8 cellular contexts compared by ENCODE assay signal in the genomic region with DNA sequence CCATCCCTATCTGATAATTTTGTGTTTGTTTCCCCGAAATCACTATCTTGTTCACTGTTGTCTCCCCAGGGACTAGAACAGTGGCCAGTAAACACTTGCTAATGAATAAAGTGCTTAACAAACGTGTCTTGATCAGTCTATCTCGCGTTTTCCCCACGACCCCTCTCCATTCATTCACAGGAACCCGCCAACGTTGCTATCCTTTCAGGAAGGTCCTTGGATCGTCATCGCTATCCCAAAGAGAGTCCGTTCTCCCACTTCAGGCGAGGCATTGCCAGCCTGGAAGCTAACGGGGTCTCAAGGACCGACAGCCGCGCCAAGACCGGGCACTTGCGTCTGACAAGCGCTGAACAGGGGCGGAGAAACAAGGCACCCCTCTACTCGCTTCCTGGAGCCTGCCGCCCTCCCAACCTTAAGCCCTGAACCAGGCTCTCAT. TPM values are rescaled to one million over a fixed set of nuclear protein-coding genes. Genes with fewer than 3 reads are reported as not detected.
DNase-seq lines count a peak whose midpoint lies in the region; ATAC-seq, FAIRE-seq and TF ChIP-seq lines count a peak whose summit lies in the region.

No MANE protein-coding gene starts in this region.

- peaks cover 20% of the 10 kb centered on the region for H3K36me3 Mint-ChIP-seq in activated T-cell treated with anti-CD3 and anti-CD28 coated beads, Interleukin-2, amount 50 U/mL, for 4 hours (ENCODE audit: insufficient read depth)
- peaks cover 46% of the 10 kb centered on the region for H3K36me3 Mint-ChIP-seq in activated CD4-positive, alpha-beta T cell treated with anti-CD3 and anti-CD28 coated beads, Interleukin-2, amount 10 ng/mL, durations not matched to agents 7 days and 5 days (ENCODE audit: low read depth)

- H3K4me3 Mint-ChIP-seq in activated T-cell treated with anti-CD3 and anti-CD28 coated beads, Interleukin-2, amount 50 U/mL, for 4 hours, result no peak overlapping the region
- H3K4me3 Mint-ChIP-seq in activated CD4-positive, alpha-beta T cell treated with anti-CD3 and anti-CD28 coated beads, Interleukin-2, amount 10 ng/mL, durations not matched to agents 7 days and 5 days, result no peak overlapping the region

- H3K27me3 ChIP-seq in KMS-11 (ENCODE audit: insufficient read depth, low read depth), result no peaks in the 10 kb centered on the region
- H3K27me3 ChIP-seq in prostate gland (replicated peaks; ENCODE audit: insufficient read depth), result no peaks in the 10 kb centered on the region

- peak overlapping the region; percentile 79 for H3K4me2 ChIP-seq in KMS-11

- H3K79me2 ChIP-seq in KMS-11 (ENCODE audit: insufficient read depth, low read depth), result peaks cover 52% of the 10 kb centered on the region

- peaks cover 28% of the 10 kb centered on the region for H3K4me1 ChIP-seq in KMS-11 (ENCODE audit: low read depth, poor library complexity, severe bottlenecking)
- peaks cover 16% of the 10 kb centered on the region for H3K4me1 ChIP-seq in prostate gland (replicated peaks)

- no peaks in the 10 kb centered on the region for H3K9me3 ChIP-seq in prostate gland

- FAIRE-seq in urothelium cell line (lab: Jason Lieb, UNC), result no peak

- H3K36me3 ChIP-seq in KMS-11 (ENCODE audit: insufficient read depth) (no peaks in the 10 kb centered on the region), prostate gland (no peaks in the 10 kb centered on the region)

- no peak for TF ChIP-seq POLR2A in prostate gland (IDR thresholded peaks at IDR 0.05)

- intact Hi-C loops in prostate gland (cut with DNase I), result loop anchor here (10.0 kb wide), 1 partner anchor 247 kb away; no protein-coding TSS in a partner anchor

- no peak for DNase-seq in activated T-cell treated with anti-CD3 and anti-CD28 coated beads, Interleukin-2, amount 50 U/mL, for 4 hours
- no peak for DNase-seq in activated T-cell treated with anti-CD3 and anti-CD28 coated beads, Interleukin-2, amount 50 U/mL, for 1 hour
- DNase-seq in epithelial cell of esophagus (ENCODE audit: low read depth) (no peak), prostate gland (ENCODE audit: low spot score) (no peak), urothelium cell line (ENCODE audit: low spot score) (no peak), HPDE6-E6E7 (ENCODE audit: extremely low spot score) (no peak)
- DNase-seq in activated CD4-positive, alpha-beta T cell treated with anti-CD3 and anti-CD28 coated beads, Interleukin-2, amount 10 ng/mL, durations not matched to agents 7 days and 5 days, result no peak

- CTCF ChIA-PET in activated CD4-positive, alpha-beta T cell treated with anti-CD3 and anti-CD28 coated beads, Interleukin-2, amount 10 ng/mL, durations not matched to agents 7 days and 5 days (lab: Charles Lee), result interaction anchor here (1.0 to 4.4 kb wide), 3 partner anchors 10 to 673 kb away, joined by 3 to 17 read pairs (median 4); no protein-coding TSS in a partner anchor

- TF ChIP-seq CTCF in KMS-11 (conservative IDR thresholded peaks at IDR 0.05; ENCODE audit: low read depth, low read length) (no peak), epithelial cell of esophagus (IDR thresholded peaks at IDR 0.05; ENCODE audit: insufficient read depth, low read depth, low read length, missing control alignments) (no peak), prostate gland (IDR thresholded peaks at IDR 0.05) (no peak)

- peak overlapping the region; percentile 70 for H2AFZ ChIP-seq in KMS-11 (ENCODE audit: low read depth)

- H3K27ac Mint-ChIP-seq in activated CD4-positive, alpha-beta T cell treated with anti-CD3 and anti-CD28 coated beads, Interleukin-2, amount 10 ng/mL, durations not matched to agents 7 days and 5 days, result no peak overlapping the region

- ATAC-seq in activated T-cell treated with anti-CD3 and anti-CD28 coated beads, Interleukin-2, amount 50 U/mL, for 4 hours, result peak; percentile 11 to 14

- H3K4me1 Mint-ChIP-seq in activated T-cell treated with anti-CD3 and anti-CD28 coated beads, Interleukin-2, amount 50 U/mL, for 4 hours (ENCODE audit: low read depth), result peaks cover 61% of the 10 kb centered on the region
- peaks cover 62% of the 10 kb centered on the region for H3K4me1 Mint-ChIP-seq in activated CD4-positive, alpha-beta T cell treated with anti-CD3 and anti-CD28 coated beads, Interleukin-2, amount 10 ng/mL, durations not matched to agents 7 days and 5 days

- no peaks in the 10 kb centered on the region for H3K9me3 Mint-ChIP-seq in activated T-cell treated with anti-CD3 and anti-CD28 coated beads, Interleukin-2, amount 50 U/mL, for 4 hours
- no peaks in the 10 kb centered on the region for H3K9me3 Mint-ChIP-seq in activated CD4-positive, alpha-beta T cell treated with anti-CD3 and anti-CD28 coated beads, Interleukin-2, amount 10 ng/mL, durations not matched to agents 7 days and 5 days

- H3K4me3 ChIP-seq in KMS-11 (IDR thresholded peaks at IDR 0.05; ENCODE audit: insufficient read depth, low read depth, low read length) (no peak overlapping the region), epithelial cell of esophagus (ENCODE audit: low read length) (peak overlapping the region; percentile 99), prostate gland (peak overlapping the region; percentile 57 to 84)

- H3K27ac ChIP-seq in KMS-11 (peak overlapping the region; percentile 31; the same call in 1 of the 2 replicates), prostate gland (peak overlapping the region; percentile 68 to 79)

- peak overlapping the region; percentile 56; the same call in 1 of the 2 replicates for H3K9ac ChIP-seq in KMS-11

- H3K27me3 Mint-ChIP-seq in activated T-cell treated with anti-CD3 and anti-CD28 coated beads, Interleukin-2, amount 50 U/mL, for 4 hours (ENCODE audit: low read depth), result no peaks in the 10 kb centered on the region
- H3K27me3 Mint-ChIP-seq in activated CD4-positive, alpha-beta T cell treated with anti-CD3 and anti-CD28 coated beads, Interleukin-2, amount 10 ng/mL, durations not matched to agents 7 days and 5 days, result no peaks in the 10 kb centered on the region

- WGBS in prostate gland, result under 1% methylated on average over 21 of the region's 21 CpGs

- H4K20me1 ChIP-seq in KMS-11 (ENCODE audit: insufficient read depth), result no peaks in the 10 kb centered on the region

- POLR2A ChIA-PET in activated CD4-positive, alpha-beta T cell treated with anti-CD3 and anti-CD28 coated beads, Interleukin-2, amount 10 ng/mL, durations not matched to agents 7 days and 5 days (lab: Charles Lee), result interaction anchor here (0.7 kb wide), 1 partner anchor 97 kb away, joined by 3 read pairs; no protein-coding TSS in a partner anchor

RNA-seq across cellular contexts. Expression of gene LINS1, which starts 0.3 kb away (rescaled TPM):
- total RNA-seq in activated T-cell treated with anti-CD3 and anti-CD28 coated beads, Interleukin-2, amount 50 U/mL, for 4 hours, result 10 to 100 TPM; 47.9 to 56.7 (median 51.9) TPM
- total RNA-seq in prostate gland, result 10 to 100 TPM; 15.5 to 32.3 TPM
- 10 to 100 TPM; 74.2 to 79.2 TPM for total RNA-seq in activated CD4-positive, alpha-beta T cell treated with anti-CD3 and anti-CD28 coated beads, Interleukin-2, amount 10 ng/mL, durations not matched to agents 7 days and 5 days

RNA-seq across cellular contexts. Expression of gene ASB7, which starts 0.7 kb away (rescaled TPM):
- 10 to 100 TPM; 12.1 to 16.0 (median 15.5) TPM for total RNA-seq in activated T-cell treated with anti-CD3 and anti-CD28 coated beads, Interleukin-2, amount 50 U/mL, for 4 hours
- total RNA-seq in prostate gland, result 10 to 100 TPM; 17.3 to 22.3 TPM
- 10 to 100 TPM; 21.3 to 22.8 TPM for total RNA-seq in activated CD4-positive, alpha-beta T cell treated with anti-CD3 and anti-CD28 coated beads, Interleukin-2, amount 10 ng/mL, durations not matched to agents 7 days and 5 days
